Comparison of ENCODE assay signal across 16 cellular contexts in the genomic region with DNA sequence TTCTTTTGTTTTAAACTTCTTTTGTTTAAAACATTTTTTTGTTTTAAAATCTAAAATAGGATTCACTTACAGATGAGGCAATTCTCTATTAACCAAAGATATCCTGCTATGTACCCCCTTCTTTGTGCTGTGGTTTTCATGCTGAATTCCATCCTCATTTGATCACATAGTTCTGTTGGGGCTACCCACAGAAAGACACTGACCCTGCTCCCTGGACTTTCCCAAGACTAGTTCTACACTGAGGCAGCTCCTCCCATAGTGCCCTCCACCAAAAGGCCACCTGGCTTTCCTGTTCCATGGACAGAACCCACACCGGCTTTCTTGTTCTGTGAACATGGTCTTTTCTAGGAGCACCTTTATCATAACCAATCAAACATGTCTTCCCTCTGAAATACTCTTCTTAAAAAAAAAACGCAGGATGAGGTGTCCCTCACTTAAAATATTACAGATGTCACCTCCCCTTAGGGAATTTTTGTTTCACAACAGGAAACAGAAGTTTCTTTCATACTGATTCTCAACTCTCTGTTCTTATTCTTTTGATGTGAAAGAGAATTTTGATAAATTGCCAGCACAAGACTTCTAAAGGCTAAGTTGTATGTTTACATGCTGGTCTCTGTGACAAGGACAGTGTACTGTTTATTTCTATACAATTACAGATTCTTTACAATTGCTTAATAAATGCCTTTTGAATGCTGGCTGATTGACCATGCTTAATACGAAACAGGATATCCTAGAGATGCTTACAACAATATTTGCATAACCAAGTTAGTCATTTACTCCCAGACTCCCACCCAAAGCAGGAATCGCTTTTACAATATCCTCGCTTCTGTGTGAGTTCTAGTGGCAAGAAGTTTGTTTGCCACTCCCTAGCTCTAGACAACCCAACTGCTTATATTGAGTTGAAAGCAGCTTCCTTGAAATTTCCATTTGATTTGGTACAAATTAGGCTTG.
DNase-seq lines count a peak whose midpoint lies in the region; ATAC-seq and TF ChIP-seq lines count a peak whose summit lies in the region.
"Had no signal": no experiment of that assay in that cellular context is flagged by ENCODE, and none has a peak within 500 bp of the region (broad histone marks: within the 10 kb centered on the region; RNA-seq: fewer than 3 reads in every experiment).

No MANE protein-coding gene starts in this region.

- ATAC-seq in GM19351 (IDR thresholded peaks at IDR 0.05; ENCODE audit: unreplicated experiment): peak; percentile 42
- ATAC-seq in HG02798 (IDR thresholded peaks at IDR 0.05; ENCODE audit: poor library complexity, unreplicated experiment): peak; percentile 35
- peak; percentile 38 for ATAC-seq in sciatic nerve
- no peak for ATAC-seq in naive thymus-derived CD8-positive, alpha-beta T cell
- no peak for ATAC-seq in GM19324 (IDR thresholded peaks at IDR 0.05; ENCODE audit: low FRiP score, unreplicated experiment)
- ATAC-seq: foreskin keratinocyte, K562 had no signal

- H3K4me1 ChIP-seq in SK-N-SH (ENCODE audit: control insufficient read depth in 1 of 2, insufficient read depth in 2 of 2, low read depth in 1 of 2, low read length in 1 of 2): peaks cover 0 to 6% of the 10 kb centered on the region in 2 experiments; a peak in 1 of 4 replicates
- H3K4me1 ChIP-seq: foreskin keratinocyte had no signal

- no peak overlapping the region for H3K4me3 Mint-ChIP-seq in naive thymus-derived CD8-positive, alpha-beta T cell
- H3K4me3 Mint-ChIP-seq: activated CD4-positive, alpha-beta T cell treated with anti-CD3 and anti-CD28 coated beads, Interleukin-2, amount 10 ng/mL, durations not matched to agents 7 days and 5 days; T-helper 2 cell treated with Interferon-gamma antibody and Interleukin-4, amounts not matched to agents 5 μg/mL and 100 μg/mL, for 36 hours had no signal

- H3K9ac ChIP-seq in SK-N-SH: no peak overlapping the region

- TF ChIP-seq CTCF in SK-N-SH (IDR thresholded peaks at IDR 0.05): no peak

- no peaks in the 10 kb centered on the region for H3K36me3 ChIP-seq in SK-N-SH (replicated peaks in 1 of 2; ENCODE audit: control insufficient read depth in 1 of 2, insufficient read depth in 2 of 2, low read length in 1 of 2)

- no peaks in the 10 kb centered on the region for H3K27me3 ChIP-seq in SK-N-SH (ENCODE audit: insufficient read depth)
- H3K27me3 ChIP-seq: foreskin keratinocyte had no signal

- H3K9me3 ChIP-seq in SK-N-SH: no peaks in the 10 kb centered on the region

- WGBS in SK-N-SH (ENCODE audit: low lambda C conversion rate): 31% methylated on average over 5 of the region's 5 CpGs

- no peak overlapping the region for H2AFZ ChIP-seq in SK-N-SH (ENCODE audit: low read depth)

- H4K20me1 ChIP-seq in SK-N-SH (ENCODE audit: insufficient read depth): no peaks in the 10 kb centered on the region

- H3K27me3 Mint-ChIP-seq in naive thymus-derived CD8-positive, alpha-beta T cell: peaks cover 0 to 10% (median 3%) of the 10 kb centered on the region in 5 donors
- H3K27me3 Mint-ChIP-seq: activated CD4-positive, alpha-beta T cell treated with anti-CD3 and anti-CD28 coated beads, Interleukin-2, amount 10 ng/mL, durations not matched to agents 7 days and 5 days had no signal

- DNase-seq in RPMI7951 (ENCODE audit: low read depth) (peak; percentile 45), sciatic nerve (ENCODE audit: low spot score) (no peak), SK-N-SH (no peak)
- DNase-seq in naive thymus-derived CD8-positive, alpha-beta T cell: no peak
- DNase-seq: activated CD4-positive, alpha-beta T cell treated with anti-CD3 and anti-CD28 coated beads, Interleukin-2, amount 10 ng/mL, durations not matched to agents 7 days and 5 days; anterior cingulate cortex; effector CD8-positive, alpha-beta T cell; foreskin keratinocyte; NCI-H146; NCI-H748 treated with DMSO at 0.1 percent for 48 hours had no signal

- intact Hi-C loops in sciatic nerve (cut with DNase I): no loop called here

- H3K79me2 ChIP-seq in SK-N-SH (ENCODE audit: insufficient read depth): no peaks in the 10 kb centered on the region

- H3K9me3 Mint-ChIP-seq in naive thymus-derived CD8-positive, alpha-beta T cell: peaks cover 0 to 26% (median 0%) of the 10 kb centered on the region in 9 donors
- H3K9me3 Mint-ChIP-seq: activated CD4-positive, alpha-beta T cell treated with anti-CD3 and anti-CD28 coated beads, Interleukin-2, amount 10 ng/mL, durations not matched to agents 7 days and 5 days; T-helper 2 cell treated with Interferon-gamma antibody and Interleukin-4, amounts not matched to agents 5 μg/mL and 100 μg/mL, for 36 hours had no signal

- H3K27ac ChIP-seq in SK-N-SH (ENCODE audit: low read depth in 2 of 2, low read length in 1 of 2): no peak overlapping the region
- H3K27ac ChIP-seq: C4-2B, foreskin keratinocyte had no signal

- H3K27ac Mint-ChIP-seq in naive thymus-derived CD8-positive, alpha-beta T cell: no peak overlapping the region
- H3K27ac Mint-ChIP-seq: activated CD4-positive, alpha-beta T cell treated with anti-CD3 and anti-CD28 coated beads, Interleukin-2, amount 10 ng/mL, durations not matched to agents 7 days and 5 days; T-helper 2 cell treated with Interferon-gamma antibody and Interleukin-4, amounts not matched to agents 5 μg/mL and 100 μg/mL, for 36 hours had no signal

- no peak overlapping the region for H3K4me2 ChIP-seq in SK-N-SH

- H3K4me3 ChIP-seq in SK-N-SH (ENCODE audit: low read depth in 2 of 2, low read length in 1 of 2): no peak overlapping the region
- H3K4me3 ChIP-seq: K562 had no signal

- TF ChIP-seq RAD21 in SK-N-SH (IDR thresholded peaks at IDR 0.05; ENCODE audit: low read length): no peak

- CTCF ChIA-PET in SK-N-SH (lab: Yijun Ruan, JAX): no interaction called here

- H3K36me3 Mint-ChIP-seq in naive thymus-derived CD8-positive, alpha-beta T cell: no peaks in the 10 kb centered on the region

- TF ChIP-seq EP300 in SK-N-SH (IDR thresholded peaks at IDR 0.05; ENCODE audit: borderline replicate concordance in 1 of 2, low read depth in 1 of 2, low read length in 1 of 2): no peak

- POLR2A ChIA-PET in SK-N-SH (lab: Yijun Ruan, JAX): no interaction called here
- POLR2A ChIA-PET in naive thymus-derived CD8-positive, alpha-beta T cell (lab: Charles Lee): no interaction called here

- no peaks in the 10 kb centered on the region for H3K9me2 ChIP-seq in SK-N-SH

- no peaks in the 10 kb centered on the region for H3K4me1 Mint-ChIP-seq in naive thymus-derived CD8-positive, alpha-beta T cell
- H3K4me1 Mint-ChIP-seq: activated CD4-positive, alpha-beta T cell treated with anti-CD3 and anti-CD28 coated beads, Interleukin-2, amount 10 ng/mL, durations not matched to agents 7 days and 5 days had no signal

- H3F3A ChIP-seq in SK-N-SH (replicated peaks; ENCODE audit: insufficient read depth): no peaks in the 10 kb centered on the region

TF ChIP-seq in SK-N-SH, 30 proteins besides CTCF, POLR2A, EP300 and RAD21 (continues in another document):
- TF ChIP-seq, protein P1, sequence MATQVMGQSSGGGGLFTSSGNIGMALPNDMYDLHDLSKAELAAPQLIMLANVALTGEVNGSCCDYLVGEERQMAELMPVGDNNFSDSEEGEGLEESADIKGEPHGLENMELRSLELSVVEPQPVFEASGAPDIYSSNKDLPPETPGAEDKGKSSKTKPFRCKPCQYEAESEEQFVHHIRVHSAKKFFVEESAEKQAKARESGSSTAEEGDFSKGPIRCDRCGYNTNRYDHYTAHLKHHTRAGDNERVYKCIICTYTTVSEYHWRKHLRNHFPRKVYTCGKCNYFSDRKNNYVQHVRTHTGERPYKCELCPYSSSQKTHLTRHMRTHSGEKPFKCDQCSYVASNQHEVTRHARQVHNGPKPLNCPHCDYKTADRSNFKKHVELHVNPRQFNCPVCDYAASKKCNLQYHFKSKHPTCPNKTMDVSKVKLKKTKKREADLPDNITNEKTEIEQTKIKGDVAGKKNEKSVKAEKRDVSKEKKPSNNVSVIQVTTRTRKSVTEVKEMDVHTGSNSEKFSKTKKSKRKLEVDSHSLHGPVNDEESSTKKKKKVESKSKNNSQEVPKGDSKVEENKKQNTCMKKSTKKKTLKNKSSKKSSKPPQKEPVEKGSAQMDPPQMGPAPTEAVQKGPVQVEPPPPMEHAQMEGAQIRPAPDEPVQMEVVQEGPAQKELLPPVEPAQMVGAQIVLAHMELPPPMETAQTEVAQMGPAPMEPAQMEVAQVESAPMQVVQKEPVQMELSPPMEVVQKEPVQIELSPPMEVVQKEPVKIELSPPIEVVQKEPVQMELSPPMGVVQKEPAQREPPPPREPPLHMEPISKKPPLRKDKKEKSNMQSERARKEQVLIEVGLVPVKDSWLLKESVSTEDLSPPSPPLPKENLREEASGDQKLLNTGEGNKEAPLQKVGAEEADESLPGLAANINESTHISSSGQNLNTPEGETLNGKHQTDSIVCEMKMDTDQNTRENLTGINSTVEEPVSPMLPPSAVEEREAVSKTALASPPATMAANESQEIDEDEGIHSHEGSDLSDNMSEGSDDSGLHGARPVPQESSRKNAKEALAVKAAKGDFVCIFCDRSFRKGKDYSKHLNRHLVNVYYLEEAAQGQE (IDR thresholded peaks at IDR 0.05; ENCODE audit: low read depth, low read length): no peak
- TF ChIP-seq SIN3A (IDR thresholded peaks at IDR 0.05; ENCODE audit: borderline replicate concordance, low read depth, low read length): no peak
- no peak for TF ChIP-seq FOSL2 (IDR thresholded peaks at IDR 0.05; ENCODE audit: borderline replicate concordance, low read depth)
- no peak for TF ChIP-seq TAF1 (IDR thresholded peaks at IDR 0.05; ENCODE audit: borderline replicate concordance, low read depth, low read length)
- no peak for TF ChIP-seq RFX5 (IDR thresholded peaks at IDR 0.05; ENCODE audit: low read length)
- no peak for TF ChIP-seq ELF1 (IDR thresholded peaks at IDR 0.05)
- no peak for TF ChIP-seq MXI1 (IDR thresholded peaks at IDR 0.05; ENCODE audit: low read depth, low read length)
- TF ChIP-seq, protein P2, sequence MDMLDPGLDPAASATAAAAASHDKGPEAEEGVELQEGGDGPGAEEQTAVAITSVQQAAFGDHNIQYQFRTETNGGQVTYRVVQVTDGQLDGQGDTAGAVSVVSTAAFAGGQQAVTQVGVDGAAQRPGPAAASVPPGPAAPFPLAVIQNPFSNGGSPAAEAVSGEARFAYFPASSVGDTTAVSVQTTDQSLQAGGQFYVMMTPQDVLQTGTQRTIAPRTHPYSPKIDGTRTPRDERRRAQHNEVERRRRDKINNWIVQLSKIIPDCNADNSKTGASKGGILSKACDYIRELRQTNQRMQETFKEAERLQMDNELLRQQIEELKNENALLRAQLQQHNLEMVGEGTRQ (IDR thresholded peaks at IDR 0.05; ENCODE audit: borderline replicate concordance, low read depth, low read length): no peak
- TF ChIP-seq FOXJ3 (CRISPR knock-in tag; IDR thresholded peaks at IDR 0.05): no peak
- TF ChIP-seq MEF2A (IDR thresholded peaks at IDR 0.05; ENCODE audit: borderline replicate concordance, low read depth): no peak
- TF ChIP-seq JUND (IDR thresholded peaks at IDR 0.05): no peak
- TF ChIP-seq TEAD4 (IDR thresholded peaks at IDR 0.05; ENCODE audit: borderline replicate concordance, insufficient read depth): no peak

Comparison
In these comparisons a context has a peak if more than half of its experiments do, and no peak if none do; other contexts are left out.
1. ATAC-seq: peak in GM19351 (single experiment), HG02798 (single experiment) and sciatic nerve (single experiment); none in naive thymus-derived CD8-positive, alpha-beta T cell (0 of 2) and GM19324 (single experiment).